In the genomic region with DNA sequence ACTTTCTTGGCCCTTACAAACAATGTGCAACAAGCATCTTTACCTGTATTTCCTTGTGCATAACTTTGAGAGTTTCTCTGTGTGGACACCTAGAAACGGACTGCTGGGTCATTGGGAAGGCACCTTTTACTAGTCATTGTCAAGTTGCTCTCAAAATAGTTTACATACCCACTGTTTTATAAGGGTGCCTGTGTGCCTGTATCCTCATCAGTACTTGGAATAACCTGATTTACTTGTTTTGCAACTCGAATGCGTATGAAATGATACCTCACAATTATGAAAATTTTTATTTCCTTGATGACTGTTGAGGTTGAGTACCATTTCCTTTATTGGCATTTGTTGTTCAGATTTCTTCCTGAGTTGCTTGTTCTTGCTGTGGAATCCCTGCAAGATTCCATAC, we compare ENCODE assay signal across 17 cellular contexts.
DNase-seq lines count a peak whose midpoint lies in the region; ATAC-seq and TF ChIP-seq lines count a peak whose summit lies in the region.
"Had no signal": no experiment of that assay in that cellular context is flagged by ENCODE, and none has a peak within 500 bp of the region (broad histone marks: within the 10 kb centered on the region; RNA-seq: fewer than 3 reads in every experiment).

No MANE protein-coding gene starts in this region.

- no peak overlapping the region for H3K23ac ChIP-seq in mesendoderm (ENCODE audit: low read length)

- H3K79me2 ChIP-seq in mesendoderm (ENCODE audit: control insufficient read depth, insufficient read depth, low read length) = no peaks in the 10 kb centered on the region

- H3K9me3 ChIP-seq in lower lobe of right lung = no peaks in the 10 kb centered on the region
- H3K9me3 ChIP-seq: BE2C had no signal

- H3K27ac Mint-ChIP-seq in activated T-helper 17 cell treated with anti-CD3 and anti-CD28 coated beads, Interleukin-2, amount 50 U/mL, for 72 hours = peak overlapping the region; percentile 7

- H3K56ac ChIP-seq in mesendoderm (ENCODE audit: low read length) = no peak overlapping the region

- ATAC-seq in activated T-helper 17 cell treated with anti-CD3 and anti-CD28 coated beads, Interleukin-2, amount 50 U/mL, for 72 hours (replicated peaks) = no peak
- peak; percentile 90 to 92 for ATAC-seq in lower lobe of right lung
- ATAC-seq in GM18858 (IDR thresholded peaks at IDR 0.05; ENCODE audit: unreplicated experiment) = no peak
- ATAC-seq in GM21717 (IDR thresholded peaks at IDR 0.05; ENCODE audit: unreplicated experiment) = no peak
- ATAC-seq: HepG2 had no signal

- H2BK120ac ChIP-seq in mesendoderm (ENCODE audit: low read depth, low read length) = no peak overlapping the region

- no peaks in the 10 kb centered on the region for H3K27me3 Mint-ChIP-seq in activated T-helper 17 cell treated with anti-CD3 and anti-CD28 coated beads, Interleukin-2, amount 50 U/mL, for 72 hours
- H3K27me3 Mint-ChIP-seq: CD4-positive, alpha-beta memory T cell had no signal

- H3K4me1 Mint-ChIP-seq in activated T-helper 17 cell treated with anti-CD3 and anti-CD28 coated beads, Interleukin-2, amount 50 U/mL, for 72 hours = no peaks in the 10 kb centered on the region

- no peak overlapping the region for H3K4me2 ChIP-seq in mesendoderm (ENCODE audit: low read length)
- H3K4me2 ChIP-seq: KMS-11 had no signal

- H3K4me1 ChIP-seq in lower lobe of right lung (peaks cover 25% of the 10 kb centered on the region), mesendoderm (ENCODE audit: control insufficient read depth, low read depth, low read length) (no peaks in the 10 kb centered on the region)
- H3K4me1 ChIP-seq: BE2C had no signal

- no peaks in the 10 kb centered on the region for H3K9me3 Mint-ChIP-seq in activated T-helper 17 cell treated with anti-CD3 and anti-CD28 coated beads, Interleukin-2, amount 50 U/mL, for 72 hours

- no CpG with 5 or more reads among the region's 3 CpGs for WGBS in mesendoderm (ENCODE audit: extremely low coverage, insufficient coverage, low lambda C conversion rate)

- no peak overlapping the region for H4K5ac ChIP-seq in mesendoderm (ENCODE audit: low read length)

- no peak overlapping the region for H3K4ac ChIP-seq in mesendoderm (ENCODE audit: low read depth, low read length)

- H2AK5ac ChIP-seq in mesendoderm (ENCODE audit: low read length) = no peak overlapping the region

- H4K8ac ChIP-seq in mesendoderm (ENCODE audit: low read depth, low read length) = no peak overlapping the region

- DNase-seq in DMS53 (lab: John Stamatoyannopoulos, UW) = peak; percentile 90
- peak; percentile 67 for DNase-seq in HT-29 (ENCODE audit: low spot score)
- DNase-seq in lower lobe of right lung = no peak
- DNase-seq in DMS79 (lab: John Stamatoyannopoulos, UW) = no peak
- DNase-seq in mesendoderm = no peak
- DNase-seq: BE2C; CD4-positive, alpha-beta memory T cell; MM.1S; NCI-H1105 treated with DMSO at 0.1 percent for 48 hours; NCI-H1930; NCI-H2227 treated with DMSO at 0.1 percent for 48 hours; SHP77 had no signal

- intact Hi-C loops in lower lobe of right lung (cut with DNase I) = no loop called here

- H3K27me3 ChIP-seq in lower lobe of right lung (ENCODE audit: low read depth) (no peaks in the 10 kb centered on the region), mesendoderm (ENCODE audit: insufficient read depth, low read length, poor library complexity) (no peaks in the 10 kb centered on the region)
- H3K27me3 ChIP-seq: BE2C had no signal

- TF ChIP-seq CTCF in lower lobe of right lung (IDR thresholded peaks at IDR 0.05) = no peak

- no peak overlapping the region for H3K4me3 Mint-ChIP-seq in activated T-helper 17 cell treated with anti-CD3 and anti-CD28 coated beads, Interleukin-2, amount 50 U/mL, for 72 hours
- H3K4me3 Mint-ChIP-seq: CD4-positive, alpha-beta memory T cell had no signal

- H3K27ac ChIP-seq in lower lobe of right lung (no peak overlapping the region), mesendoderm (ENCODE audit: low read depth, low read length) (no peak overlapping the region)
- H3K27ac ChIP-seq: KMS-11 had no signal

- H3K9ac ChIP-seq in mesendoderm (ENCODE audit: low read length) = no peak overlapping the region
- H3K9ac ChIP-seq: KMS-11 had no signal

- H3K36me3 ChIP-seq in lower lobe of right lung (peaks cover 4% of the 10 kb centered on the region), mesendoderm (ENCODE audit: control insufficient read depth, insufficient read depth, low read length) (no peaks in the 10 kb centered on the region)

- H3K18ac ChIP-seq in mesendoderm (ENCODE audit: low read length) = no peak overlapping the region

- peaks cover 65% of the 10 kb centered on the region for H3K36me3 Mint-ChIP-seq in activated T-helper 17 cell treated with anti-CD3 and anti-CD28 coated beads, Interleukin-2, amount 50 U/mL, for 72 hours (ENCODE audit: low read depth)

- H2BK5ac ChIP-seq in mesendoderm (ENCODE audit: low read length) = no peak overlapping the region

- no peak overlapping the region for H2BK15ac ChIP-seq in mesendoderm (replicated peaks; ENCODE audit: low read depth)

- H3K4me3 ChIP-seq in lower lobe of right lung = no peak overlapping the region
- H3K4me3 ChIP-seq in mesendoderm (ENCODE audit: low read length) = no peak overlapping the region

- no peaks in the 10 kb centered on the region for H3K79me1 ChIP-seq in mesendoderm (ENCODE audit: low read length)

Comparison
In these comparisons a context has a peak if more than half of its experiments do, and no peak if none do; other contexts are left out.
1. DNase-seq: peak in DMS53 (single experiment) and HT-29 (single experiment); none in lower lobe of right lung (single experiment), DMS79 (single experiment) and mesendoderm (single experiment).
2. ATAC-seq: peak in lower lobe of right lung (2 of 2); none in activated T-helper 17 cell treated with anti-CD3 and anti-CD28 coated beads, Interleukin-2, amount 50 U/mL, for 72 hours (single experiment), GM18858 (single experiment) and GM21717 (single experiment).